Comparison of ENCODE assay signal across 16 cellular contexts in the genomic region with DNA sequence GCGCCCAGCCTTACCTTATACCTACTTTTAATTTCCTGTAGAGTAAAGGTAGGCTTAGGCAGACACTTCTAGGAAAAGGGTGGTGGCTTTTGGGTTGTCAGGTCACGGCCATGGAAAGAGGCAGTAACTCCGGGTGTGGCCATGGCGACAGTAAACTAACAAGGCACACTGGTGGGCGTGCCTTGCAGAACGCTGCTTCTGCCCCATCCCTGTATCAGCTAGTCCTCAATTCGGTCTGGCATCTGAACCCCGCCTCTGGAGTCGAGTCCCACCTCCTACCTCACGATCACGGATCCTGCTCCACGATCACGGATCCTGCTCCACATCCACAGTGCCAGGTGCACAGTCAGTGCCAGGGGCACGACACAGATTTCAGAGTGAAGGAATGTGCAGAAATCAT. TPM values are rescaled to one million over a fixed set of nuclear protein-coding genes. Genes with fewer than 3 reads are reported as not detected.
A peak's percentile ranks its signal among the peaks of the same experiment; 100 is the strongest.
DNase-seq lines count a peak whose midpoint lies in the region; ATAC-seq, FAIRE-seq and TF ChIP-seq lines count a peak whose summit lies in the region.
"Had no signal": no experiment of that assay in that cellular context is flagged by ENCODE, and none has a peak within 500 bp of the region (broad histone marks: within the 10 kb centered on the region; RNA-seq: fewer than 3 reads in every experiment).

No MANE protein-coding gene starts in this region.

- peak overlapping the region; percentile 61 for H3K4me3 Mint-ChIP-seq in stimulated activated effector memory CD8-positive, alpha-beta T cell treated with anti-CD3 and anti-CD28 coated beads, Interleukin-12 subunit alpha, Interleukin-12 subunit beta, amount 100 ng/mL, for 72 hours
- H3K4me3 Mint-ChIP-seq: mesothelial cell of epicardium had no signal

- no TSS peak for BruUV-seq in Panc1 (replicated peaks; lab: Mats Ljungman, UMichigan)

- H3K9me3 ChIP-seq in Panc1 (ENCODE audit: control insufficient read depth, insufficient read depth, low read depth, low read length) (no peaks in the 10 kb centered on the region), kidney (ENCODE audit: control insufficient read depth in 1 of 2, low read length in 2 of 2) (no peaks in the 10 kb centered on the region)

- H3K9me3 Mint-ChIP-seq in stimulated activated effector memory CD8-positive, alpha-beta T cell treated with anti-CD3 and anti-CD28 coated beads, Interleukin-12 subunit alpha, Interleukin-12 subunit beta, amount 100 ng/mL, for 72 hours, result no peaks in the 10 kb centered on the region
- H3K9me3 Mint-ChIP-seq: CD4-positive, alpha-beta memory T cell; effector memory CD8-positive, alpha-beta T cell; mesothelial cell of epicardium; stimulated activated naive CD8-positive, alpha-beta T cell treated with anti-CD3 and anti-CD28 coated beads, Interleukin-15, amount 100 ng/mL, for 72 hours had no signal

- no peak for FAIRE-seq in kidney (lab: Jason Lieb, UNC)
- no peak for FAIRE-seq in urothelium cell line (lab: Jason Lieb, UNC)

- no peaks in the 10 kb centered on the region for H3K27me3 ChIP-seq in Panc1 (ENCODE audit: control insufficient read depth, insufficient read depth, low read length)

- TF ChIP-seq CTCF in Panc1 (IDR thresholded peaks at IDR 0.05) (no peak), kidney (IDR thresholded peaks at IDR 0.05; ENCODE audit: borderline replicate concordance, extremely low read depth, insufficient read depth) (no peak)

- H3K4me3 ChIP-seq in Panc1 (ENCODE audit: low read depth in 2 of 2, low read length in 2 of 2), result no peak overlapping the region; a peak in 1 of 4 replicates
- H3K4me3 ChIP-seq in kidney (ENCODE audit: low read length in 2 of 2), result no peak overlapping the region
- H3K4me3 ChIP-seq: smooth muscle cell had no signal

- peak; percentile 19 for DNase-seq in NCI-H748 (lab: John Stamatoyannopoulos, UW; ENCODE audit: unreplicated experiment)
- no peak for DNase-seq in NCI-H748 treated with DMSO at 0.1 percent for 48 hours (lab: John Stamatoyannopoulos, UW)
- no peak for DNase-seq in Panc1 (ENCODE audit: low read depth, low spot score)
- DNase-seq in kidney, result peak; percentile 31
- DNase-seq in stimulated activated effector memory CD8-positive, alpha-beta T cell treated with anti-CD3 and anti-CD28 coated beads, Interleukin-12 subunit alpha, Interleukin-12 subunit beta, amount 100 ng/mL, for 72 hours (ENCODE audit: low spot score in 2 of 2), result no peak
- DNase-seq in NCI-H2107 (lab: John Stamatoyannopoulos, UW), result no peak
- no peak for DNase-seq in urothelium cell line (ENCODE audit: low spot score)
- DNase-seq: activated naive CD4-positive, alpha-beta T cell treated with anti-CD3 and anti-CD28 coated beads, Interleukin-2, amount 50 U/mL, for 16 hours; effector memory CD8-positive, alpha-beta T cell; KBM-7; NCI-H1436 treated with DMSO at 0.1 percent for 48 hours; stimulated activated naive CD8-positive, alpha-beta T cell treated with anti-CD3 and anti-CD28 coated beads, Interleukin-15, amount 100 ng/mL, for 72 hours had no signal

- CTCF ChIA-PET in Panc1 (lab: Charles Lee), result interaction anchor here (0.7 to 1.3 kb wide), 2 partner anchors 128 to 144 kb away, joined by 3 to 4 read pairs; no protein-coding TSS in a partner anchor

- H3K9ac ChIP-seq in kidney (ENCODE audit: low read length in 2 of 2), result no peak overlapping the region

- H3K27ac ChIP-seq in Panc1 (ENCODE audit: low read length) (peak overlapping the region; percentile 94), kidney (ENCODE audit: low read depth in 2 of 2, low read length in 2 of 2) (no peak overlapping the region)

- POLR2A ChIA-PET in Panc1 (lab: Charles Lee), result interaction anchor here (0.6 to 0.7 kb wide), 2 partner anchors 14 to 184 kb away, joined by 3 to 4 read pairs; no protein-coding TSS in a partner anchor

- H3K4me1 ChIP-seq in Panc1 (ENCODE audit: control insufficient read depth, insufficient read depth, low read length) (peaks cover 41% of the 10 kb centered on the region), kidney (ENCODE audit: control insufficient read depth in 1 of 2, insufficient read depth in 1 of 2, low read depth in 1 of 2, low read length in 2 of 2) (peaks cover 3 to 38% of the 10 kb centered on the region in 2 donors)

- H3K36me3 Mint-ChIP-seq in stimulated activated effector memory CD8-positive, alpha-beta T cell treated with anti-CD3 and anti-CD28 coated beads, Interleukin-12 subunit alpha, Interleukin-12 subunit beta, amount 100 ng/mL, for 72 hours, result peaks cover 6% of the 10 kb centered on the region

- H3K36me3 ChIP-seq in Panc1 (ENCODE audit: control insufficient read depth, insufficient read depth, low read length) (no peaks in the 10 kb centered on the region), kidney (ENCODE audit: control insufficient read depth in 1 of 2, insufficient read depth in 2 of 2, low read length in 2 of 2) (peaks cover 0 to 4% of the 10 kb centered on the region in 2 donors)

- H3K4me1 Mint-ChIP-seq in stimulated activated effector memory CD8-positive, alpha-beta T cell treated with anti-CD3 and anti-CD28 coated beads, Interleukin-12 subunit alpha, Interleukin-12 subunit beta, amount 100 ng/mL, for 72 hours, result peaks cover 80% of the 10 kb centered on the region

- intact Hi-C loops in Panc1 (cut with micrococcal nuclease; ENCODE audit: unreplicated experiment) (loop anchor here (5.0 kb wide), 1 partner anchor 142 kb away; no protein-coding TSS in a partner anchor), kidney (cut with DNase I) (no loop called here)

- in situ Hi-C loops in Panc1 (cut with HindIII; ENCODE audit: low pct_unique_long_range_greater_than_20kb, low sequenced_read_pairs), result no loop called here

- H3K27ac Mint-ChIP-seq in stimulated activated effector memory CD8-positive, alpha-beta T cell treated with anti-CD3 and anti-CD28 coated beads, Interleukin-12 subunit alpha, Interleukin-12 subunit beta, amount 100 ng/mL, for 72 hours, result peak overlapping the region; percentile 64
- H3K27ac Mint-ChIP-seq: mesothelial cell of epicardium had no signal

- ATAC-seq in Panc1 (no peak), GM19351 (IDR thresholded peaks at IDR 0.05; ENCODE audit: unreplicated experiment) (no peak)
- no peak for ATAC-seq in stimulated activated effector memory CD8-positive, alpha-beta T cell treated with anti-CD3 and anti-CD28 coated beads, Interleukin-12 subunit alpha, Interleukin-12 subunit beta, amount 100 ng/mL, for 72 hours
- ATAC-seq: effector memory CD8-positive, alpha-beta T cell; stimulated activated naive CD8-positive, alpha-beta T cell treated with anti-CD3 and anti-CD28 coated beads, Interleukin-15, amount 100 ng/mL, for 72 hours had no signal

RNA-seq across cellular contexts. Expression of a gene that starts 5.6 kb away (rescaled TPM):
- 29.8 TPM for total RNA-seq in Panc1 (2021; ENCODE audit: unreplicated experiment)
- 23.2 TPM for polyA plus RNA-seq in Panc1 (2012; ENCODE audit: insufficient read length)
- 23.7 TPM for total RNA-seq in kidney
- polyA plus RNA-seq in kidney (ENCODE audit: insufficient read depth, low read depth, low replicate concordance), result 6.8 TPM

Comparison
In these comparisons a context has a peak if more than half of its experiments do, and no peak if none do; other contexts are left out.
1. DNase-seq: peak in NCI-H748 (single experiment) and kidney (single experiment); none in NCI-H748 treated with DMSO at 0.1 percent for 48 hours (single experiment), Panc1 (single experiment), stimulated activated effector memory CD8-positive, alpha-beta T cell treated with anti-CD3 and anti-CD28 coated beads, Interleukin-12 subunit alpha, Interleukin-12 subunit beta, amount 100 ng/mL, for 72 hours (0 of 2), NCI-H2107 (single experiment) and urothelium cell line (single experiment).